ENCODE assay signal across 2 cellular contexts in genomic region chr3:18813300-18813699, GRCh38.
TF ChIP-seq lines count a peak whose summit lies in the region.

No MANE protein-coding gene starts in this region.

TF ChIP-seq in HepG2, 621 proteins besides CTCF, POLR2A, EP300 and RAD21 (continued from another document):
- TF ChIP-seq ZXDC (CRISPR knock-in tag; IDR thresholded peaks at IDR 0.05) = no peak
- TF ChIP-seq, protein P1, sequence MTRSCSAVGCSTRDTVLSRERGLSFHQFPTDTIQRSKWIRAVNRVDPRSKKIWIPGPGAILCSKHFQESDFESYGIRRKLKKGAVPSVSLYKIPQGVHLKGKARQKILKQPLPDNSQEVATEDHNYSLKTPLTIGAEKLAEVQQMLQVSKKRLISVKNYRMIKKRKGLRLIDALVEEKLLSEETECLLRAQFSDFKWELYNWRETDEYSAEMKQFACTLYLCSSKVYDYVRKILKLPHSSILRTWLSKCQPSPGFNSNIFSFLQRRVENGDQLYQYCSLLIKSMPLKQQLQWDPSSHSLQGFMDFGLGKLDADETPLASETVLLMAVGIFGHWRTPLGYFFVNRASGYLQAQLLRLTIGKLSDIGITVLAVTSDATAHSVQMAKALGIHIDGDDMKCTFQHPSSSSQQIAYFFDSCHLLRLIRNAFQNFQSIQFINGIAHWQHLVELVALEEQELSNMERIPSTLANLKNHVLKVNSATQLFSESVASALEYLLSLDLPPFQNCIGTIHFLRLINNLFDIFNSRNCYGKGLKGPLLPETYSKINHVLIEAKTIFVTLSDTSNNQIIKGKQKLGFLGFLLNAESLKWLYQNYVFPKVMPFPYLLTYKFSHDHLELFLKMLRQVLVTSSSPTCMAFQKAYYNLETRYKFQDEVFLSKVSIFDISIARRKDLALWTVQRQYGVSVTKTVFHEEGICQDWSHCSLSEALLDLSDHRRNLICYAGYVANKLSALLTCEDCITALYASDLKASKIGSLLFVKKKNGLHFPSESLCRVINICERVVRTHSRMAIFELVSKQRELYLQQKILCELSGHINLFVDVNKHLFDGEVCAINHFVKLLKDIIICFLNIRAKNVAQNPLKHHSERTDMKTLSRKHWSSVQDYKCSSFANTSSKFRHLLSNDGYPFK (CRISPR knock-in tag; IDR thresholded peaks at IDR 0.05; ENCODE audit: borderline replicate concordance) = no peak
- TF ChIP-seq ZNF367 (CRISPR knock-in tag; IDR thresholded peaks at IDR 0.05; ENCODE audit: borderline replicate concordance) = no peak
- TF ChIP-seq MAFF (IDR thresholded peaks at IDR 0.05; ENCODE audit: low read depth, low read length) = peak; percentile 54
- TF ChIP-seq GATAD2A (CRISPR knock-in tag; IDR thresholded peaks at IDR 0.05) = no peak
- TF ChIP-seq SP1 (IDR thresholded peaks at IDR 0.05) = no peak
- no peak for TF ChIP-seq SP1 (CRISPR knock-in tag; IDR thresholded peaks at IDR 0.05)
- no peak for TF ChIP-seq RERE (CRISPR knock-in tag; IDR thresholded peaks at IDR 0.05; ENCODE audit: low read depth)
- no peak for TF ChIP-seq NBN (conservative IDR thresholded peaks at IDR 0.05)
- TF ChIP-seq MAFK (conservative IDR thresholded peaks at IDR 0.05 in 1 of 2, IDR thresholded peaks at IDR 0.05 in 1 of 2; ENCODE audit: low read length in 2 of 2) = peak in 1 of 2 experiments; percentile 54; a peak in 3 of 4 replicates
- TF ChIP-seq SOX5 (CRISPR knock-in tag; IDR thresholded peaks at IDR 0.05; ENCODE audit: borderline replicate concordance) = no peak
- no peak for TF ChIP-seq ZFP41 (CRISPR knock-in tag; IDR thresholded peaks at IDR 0.05; ENCODE audit: borderline replicate concordance)

TF ChIP-seq in SK-N-SH treated with all-trans-retinoic acid at 6 μM for 48 hours, 23 proteins besides CTCF, POLR2A, EP300 and RAD21 (continued from another document):
- TF ChIP-seq PATZ1 (CRISPR knock-in tag; IDR thresholded peaks at IDR 0.05; ENCODE audit: borderline replicate concordance) (no peak), ESRRG (CRISPR knock-in tag; IDR thresholded peaks at IDR 0.05) (no peak), CSDC2 (CRISPR knock-in tag; IDR thresholded peaks at IDR 0.05) (no peak), CSRNP3 (CRISPR knock-in tag; IDR thresholded peaks at IDR 0.05) (no peak), TSHZ2 (CRISPR knock-in tag; IDR thresholded peaks at IDR 0.05) (no peak), ISL1 (CRISPR knock-in tag; IDR thresholded peaks at IDR 0.05) (no peak)
